In the genomic region with DNA sequence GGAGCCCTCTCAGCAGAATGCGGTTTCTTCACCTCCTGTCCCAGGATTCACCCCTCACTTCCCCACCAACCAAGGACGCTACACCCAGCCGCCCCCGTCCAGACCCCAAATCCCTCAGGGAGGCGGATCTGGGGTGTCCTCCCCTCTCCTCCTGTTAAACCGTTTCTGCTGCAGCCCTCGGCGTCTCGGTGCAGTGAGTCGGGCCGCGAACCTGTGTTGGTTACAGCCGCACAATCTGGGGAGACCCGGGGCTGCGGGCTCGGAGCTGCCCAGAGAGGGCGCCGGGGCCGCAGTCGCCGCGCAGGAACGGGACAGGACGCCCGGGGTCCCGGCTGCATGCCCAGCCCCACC, we compare ENCODE assay signal across 8 cellular contexts. TPM values are rescaled to one million over a fixed set of nuclear protein-coding genes. Genes with fewer than 3 reads are reported as not detected.
DNase-seq lines count a peak whose midpoint lies in the region; ATAC-seq, FAIRE-seq and TF ChIP-seq lines count a peak whose summit lies in the region.
"Not testable (repeated sequence)": the region's sequence is repeated elsewhere in the genome, so short reads cannot be mapped to it uniquely, and the experiment has no call there.

No MANE protein-coding gene starts in this region.

- not testable (repeated sequence) for TF ChIP-seq POLR2A in GM12878 (IDR thresholded peaks at IDR 0.05; ENCODE audit: low read depth, low read length)

- not testable (repeated sequence) for H3K9me3 ChIP-seq in H9 (ENCODE audit: control insufficient read depth, low read depth, low read length); GM12878 (replicated peaks; ENCODE audit: control insufficient read depth, insufficient read depth, low read length); neural progenitor cell (ENCODE audit: low read depth); subcutaneous abdominal adipose tissue (ENCODE audit: control insufficient read depth in 5 of 5, low read length in 5 of 5)
- peaks cover 19% of the 10 kb centered on the region for H3K9me3 ChIP-seq in left ventricle myocardium inferior (replicated peaks)

- H3K4me3 ChIP-seq in KMS-11 (IDR thresholded peaks at IDR 0.05; ENCODE audit: insufficient read depth, low read depth, low read length) = not testable (repeated sequence)
- peak overlapping the region; percentile 74 for H3K4me3 ChIP-seq in GM12878
- peak overlapping the region; percentile 78 for H3K4me3 ChIP-seq in left ventricle myocardium inferior
- peak overlapping the region; percentile 92 for H3K4me3 ChIP-seq in neural progenitor cell
- peak overlapping the region; percentile 66 to 91 (median 88) for H3K4me3 ChIP-seq in subcutaneous abdominal adipose tissue (ENCODE audit: low read depth in 1 of 5, low read length in 5 of 5)

- H3F3A ChIP-seq in neural progenitor cell (ENCODE audit: low read depth) = not testable (repeated sequence)

- not testable (repeated sequence) for H3K23me2 ChIP-seq in H9 (ENCODE audit: insufficient read length, low read depth, low read length, poor library complexity, severe bottlenecking)

- not testable (repeated sequence) for H2BK120ac ChIP-seq in H9 (ENCODE audit: low read depth, low read length, poor library complexity, severe bottlenecking)

- not testable (repeated sequence) for H3K79me1 ChIP-seq in H9 (ENCODE audit: insufficient read depth, low read depth, low read length, poor library complexity, severe bottlenecking)

- not testable (repeated sequence) for H2AFZ ChIP-seq in H9 (ENCODE audit: low read length)
- H2AFZ ChIP-seq in KMS-11 (ENCODE audit: low read depth) (peak overlapping the region; percentile 81), GM12878 (ENCODE audit: control insufficient read depth, low read depth, low read length) (peak overlapping the region; percentile 88), neural progenitor cell (replicated peaks) (peak overlapping the region; percentile 80)

- in situ Hi-C loops in GM12878 (cut with MboI) = not testable (repeated sequence)

- H4K8ac ChIP-seq in H9 (replicated peaks; ENCODE audit: insufficient read length, low read depth, low read length) = not testable (repeated sequence)

- H3K9me3 Mint-ChIP-seq in H9 (peaks cover 26 to 31% of the 10 kb centered on the region in 2 experiments), neural progenitor cell (peaks cover 53% of the 10 kb centered on the region)
- H3K9me3 Mint-ChIP-seq in T-helper 2 cell treated with Interferon-gamma antibody and Interleukin-4, amounts not matched to agents 5 μg/mL and 100 μg/mL, for 36 hours = peaks cover 55% of the 10 kb centered on the region

- not testable (repeated sequence) for TF ChIP-seq CTCF in H9 (conservative IDR thresholded peaks at IDR 0.05); KMS-11 (conservative IDR thresholded peaks at IDR 0.05; ENCODE audit: low read depth, low read length); GM12878 (IDR thresholded peaks at IDR 0.05 in 2 of 3, conservative IDR thresholded peaks at IDR 0.05 in 1 of 3; ENCODE audit: control insufficient read depth in 2 of 3, extremely low read depth in 1 of 3, insufficient read depth in 1 of 3, low read depth in 3 of 3, low read length in 3 of 3); left ventricle myocardium inferior (IDR thresholded peaks at IDR 0.05; ENCODE audit: borderline replicate concordance)
- peak; percentile 20 for TF ChIP-seq CTCF in neural progenitor cell (IDR thresholded peaks at IDR 0.05)

- TF ChIP-seq EP300 in GM12878 (IDR thresholded peaks at IDR 0.05; ENCODE audit: borderline replicate concordance in 1 of 2, control insufficient read depth in 1 of 2, low read depth in 2 of 2, low read length in 2 of 2) = not testable (repeated sequence)

- H3K9ac ChIP-seq in H9 (ENCODE audit: extremely low read depth, insufficient read length, low read length) = peak overlapping the region; percentile 68
- H3K9ac ChIP-seq in KMS-11 = peak overlapping the region; percentile 69
- peak overlapping the region; percentile 58 for H3K9ac ChIP-seq in GM12878 (ENCODE audit: control insufficient read depth, insufficient read depth, low read length)
- peak overlapping the region; percentile 64 for H3K9ac ChIP-seq in neural progenitor cell
- H3K9ac ChIP-seq in subcutaneous abdominal adipose tissue (ENCODE audit: low read length in 5 of 5) = peak overlapping the region in 4 of 5 donors; percentile 71 to 80 (median 72)

- RAD21 ChIA-PET in GM12878 (lab: Charles Lee; ENCODE audit: unreplicated experiment) = interaction anchor here (0.6 to 1.1 kb wide), 2 partner anchors 147 to 355 kb away, joined by 3 read pairs; no protein-coding TSS in a partner anchor

- H3K4me2 ChIP-seq in H9 (ENCODE audit: insufficient read depth, insufficient read length, low read length) (peak overlapping the region; percentile 88), KMS-11 (peak overlapping the region; percentile 71), GM12878 (ENCODE audit: control insufficient read depth, insufficient read depth) (peak overlapping the region; percentile 49), neural progenitor cell (peak overlapping the region; percentile 76)

- no CpG with 5 or more reads among the region's 26 CpGs for WGBS in H9 (ENCODE audit: extremely low coverage, insufficient read length, low lambda C conversion rate)
- 0% methylated on average over 25 of the region's 26 CpGs for WGBS in GM12878 (ENCODE audit: insufficient coverage, insufficient replicate concordance, low lambda C conversion rate, missing lambda C conversion rate)

- H3K27ac ChIP-seq in H9 (ENCODE audit: insufficient read length, low read depth, low read length) = not testable (repeated sequence)
- H3K27ac ChIP-seq in KMS-11 (peak overlapping the region; percentile 58), GM12878 (ENCODE audit: control insufficient read depth, insufficient read depth) (peak overlapping the region; percentile 56), left ventricle myocardium inferior (replicated peaks) (peak overlapping the region; percentile 85), neural progenitor cell (peak overlapping the region; percentile 88), subcutaneous abdominal adipose tissue (ENCODE audit: low read depth, low read length) (peak overlapping the region; percentile 60)

- H2AK5ac ChIP-seq in H9 (ENCODE audit: insufficient read length, low read length) = not testable (repeated sequence)

- CTCF ChIA-PET in GM12878 (lab: Yijun Ruan, JAX) = interaction anchor here (1.0 to 1.6 kb wide), 3 partner anchors 43 to 517 kb away, joined by 3 to 4 read pairs (median 3); a partner anchor contains a TSS

- SMC1A ChIA-PET in GM12878 (lab: Charles Lee; ENCODE audit: uncharacterized antibody, unreplicated experiment) = interaction anchor here (0.7 to 1.3 kb wide), 4 partner anchors 38 to 107 kb away, joined by 3 to 6 read pairs (median 3); a partner anchor contains a TSS

- not testable (repeated sequence) for TF ChIP-seq RAD21 in GM12878 (IDR thresholded peaks at IDR 0.05; ENCODE audit: insufficient read depth, low read depth, low read length)

- H2BK20ac ChIP-seq in H9 (ENCODE audit: low read depth, low read length, poor library complexity, severe bottlenecking) = not testable (repeated sequence)

- not testable (repeated sequence) for H3K4me1 ChIP-seq in H9 (ENCODE audit: insufficient read depth, low read length); KMS-11 (ENCODE audit: low read depth, poor library complexity, severe bottlenecking); GM12878 (ENCODE audit: control insufficient read depth, insufficient read depth, low read length); left ventricle myocardium inferior; neural progenitor cell
- peaks cover 0 to 12% (median 10%) of the 10 kb centered on the region in 5 donors for H3K4me1 ChIP-seq in subcutaneous abdominal adipose tissue (ENCODE audit: control insufficient read depth in 5 of 5, insufficient read depth in 5 of 5, low read length in 5 of 5)

- H2BK12ac ChIP-seq in H9 (ENCODE audit: insufficient read length, low read depth, low read length) = not testable (repeated sequence)

- peak overlapping the region; percentile 71; the same call in 1 of the 2 replicates for H3K14ac ChIP-seq in H9 (ENCODE audit: insufficient read depth, low read length)

- H4K20me1 ChIP-seq in H9 (ENCODE audit: control insufficient read depth, insufficient read depth, insufficient read length); KMS-11 (ENCODE audit: insufficient read depth); GM12878 (ENCODE audit: control insufficient read depth, insufficient read depth); neural progenitor cell (ENCODE audit: low read depth): not testable (repeated sequence)

- not testable (repeated sequence) for H4K5ac ChIP-seq in H9 (ENCODE audit: insufficient read length, low read depth, low read length)

- H3K4me3 Mint-ChIP-seq in H9 (peak overlapping the region; percentile 94 to 99), neural progenitor cell (peak overlapping the region; percentile 99)
- H3K4me3 Mint-ChIP-seq in T-helper 2 cell treated with Interferon-gamma antibody and Interleukin-4, amounts not matched to agents 5 μg/mL and 100 μg/mL, for 36 hours = peak overlapping the region; percentile 87

- H2BK5ac ChIP-seq in H9 (ENCODE audit: insufficient read length, low read length) = not testable (repeated sequence)

- DNase-seq in ELF-1 (ENCODE audit: low read depth, low spot score) (peak; percentile 76), left ventricle myocardium inferior (peak; percentile 18), neural progenitor cell (ENCODE audit: low spot score) (peak; percentile 65)
- not testable (repeated sequence) for DNase-seq in H9; GM12878 (ENCODE audit: low read depth, low spot score)
- peak; percentile 22 for DNase-seq in T-helper 2 cell treated with Interferon-gamma antibody and Interleukin-4, amounts not matched to agents 5 μg/mL and 100 μg/mL, for 36 hours (ENCODE audit: low spot score)

- H3K36me3 ChIP-seq in KMS-11 (ENCODE audit: insufficient read depth); GM12878 (ENCODE audit: control insufficient read depth in 2 of 2, insufficient read depth in 2 of 2, low read length in 1 of 2); left ventricle myocardium inferior; neural progenitor cell; subcutaneous abdominal adipose tissue (ENCODE audit: control insufficient read depth in 5 of 5, insufficient read depth in 5 of 5, low read length in 5 of 5): not testable (repeated sequence)

- H3K4me1 Mint-ChIP-seq in H9 = peaks cover 4 to 11% of the 10 kb centered on the region in 2 experiments; a peak in 3 of 4 replicates
- H3K4me1 Mint-ChIP-seq in T-helper 2 cell treated with Interferon-gamma antibody and Interleukin-4, amounts not matched to agents 5 μg/mL and 100 μg/mL, for 36 hours (ENCODE audit: low read depth); neural progenitor cell: not testable (repeated sequence)

- H3K18ac ChIP-seq in H9 (ENCODE audit: insufficient read length, low read depth, low read length) = not testable (repeated sequence)

- intact Hi-C loops in GM12878 (cut with micrococcal nuclease; ENCODE audit: unreplicated experiment) = loop anchor here (2.0 kb wide), 2 partner anchors 40 to 110 kb away; a partner anchor contains a TSS
- intact Hi-C loops in left ventricle myocardium inferior (cut with micrococcal nuclease) = not testable (repeated sequence)

- not testable (repeated sequence) for H3K79me2 ChIP-seq in H9 (ENCODE audit: insufficient read depth, low read length); KMS-11 (ENCODE audit: insufficient read depth, low read depth); GM12878 (ENCODE audit: control insufficient read depth, insufficient read depth, low read length)
- peaks cover 23% of the 10 kb centered on the region for H3K79me2 ChIP-seq in neural progenitor cell (ENCODE audit: low read depth)

- H2BK15ac ChIP-seq in H9 (ENCODE audit: low read depth, low read length) = not testable (repeated sequence)

- not testable (repeated sequence) for H3K27me3 Mint-ChIP-seq in H9 (ENCODE audit: low read depth); T-helper 2 cell treated with Interferon-gamma antibody and Interleukin-4, amounts not matched to agents 5 μg/mL and 100 μg/mL, for 36 hours (ENCODE audit: low read depth); neural progenitor cell (ENCODE audit: insufficient read depth, low read depth)

- not testable (repeated sequence) for FAIRE-seq in GM12878 (lab: Jason Lieb, UNC)

- ATAC-seq in GM12878 = peak; percentile 65

- H3T11ph ChIP-seq in H9 (ENCODE audit: low read length) = not testable (repeated sequence)

- H3K56ac ChIP-seq in H9 (ENCODE audit: insufficient read length, low read depth, low read length) = not testable (repeated sequence)

- not testable (repeated sequence) for BruUV-seq in GM12878 (replicated peaks; lab: Mats Ljungman, UMichigan)

- POLR2A ChIA-PET in GM12878 (lab: Charles Lee) = interaction anchor here (0.8 to 1.1 kb wide), 2 partner anchors 38 to 107 kb away, joined by 3 to 4 read pairs; a partner anchor contains a TSS

- not testable (repeated sequence) for H3K4ac ChIP-seq in H9 (ENCODE audit: low read depth, low read length)

- H4K91ac ChIP-seq in H9 (ENCODE audit: insufficient read length, low read depth, low read length) = not testable (repeated sequence)

- H3K27me3 ChIP-seq in H9 (ENCODE audit: insufficient read depth, low read length); KMS-11 (ENCODE audit: insufficient read depth, low read depth); GM12878 (replicated peaks in 1 of 2; ENCODE audit: control insufficient read depth in 2 of 2, insufficient read depth in 2 of 2, low read length in 1 of 2); left ventricle myocardium inferior (ENCODE audit: low read depth); neural progenitor cell; subcutaneous abdominal adipose tissue (ENCODE audit: control insufficient read depth in 5 of 5, insufficient read depth in 4 of 5, low read length in 5 of 5): not testable (repeated sequence)

- H3K36me3 Mint-ChIP-seq in H9 (ENCODE audit: insufficient read depth in 1 of 3, low read depth in 3 of 3) (peaks cover 3 to 16% (median 9%) of the 10 kb centered on the region in 3 experiments), neural progenitor cell (peaks cover 18% of the 10 kb centered on the region)
- H3K36me3 Mint-ChIP-seq in T-helper 2 cell treated with Interferon-gamma antibody and Interleukin-4, amounts not matched to agents 5 μg/mL and 100 μg/mL, for 36 hours (ENCODE audit: low read depth) = peaks cover 25% of the 10 kb centered on the region

- not testable (repeated sequence) for H3K23ac ChIP-seq in H9 (ENCODE audit: insufficient read length, low read depth, low read length)

- H3K27ac Mint-ChIP-seq in H9 = peak overlapping the region; percentile 77 to 97 (median 94); a peak in 5 of 7 replicates
- H3K27ac Mint-ChIP-seq in T-helper 2 cell treated with Interferon-gamma antibody and Interleukin-4, amounts not matched to agents 5 μg/mL and 100 μg/mL, for 36 hours = peak overlapping the region; percentile 77
- peak overlapping the region; percentile 72 for H3K27ac Mint-ChIP-seq in neural progenitor cell

RNA-seq across cellular contexts. Expression of a gene that starts 0.4 kb away (rescaled TPM):
- total RNA-seq in H9 (2021) = 9.4 TPM in 2 replicates
- 24.1 and 25.2 TPM in 2 replicates for total RNA-seq in GM12878 (2013; cell fraction: nucleolus; rRNA removed)
- total RNA-seq in GM12878 (2014; rRNA removed) = 3.6 and 4.0 TPM in 2 replicates
- 5.8 and 6.0 TPM in 2 replicates for total RNA-seq in GM12878 (2014; rRNA removed; fragmentation: Illumina TruSeq; extraction: Trizol)
- 3.9 and 4.2 TPM in 2 replicates for total RNA-seq in GM12878 (2021)
- polyA plus RNA-seq in GM12878 (2011; ENCODE audit: low read depth) = 0.92 TPM
- polyA plus RNA-seq in GM12878 (2011; rRNA removed) = 9.1 and 14.2 TPM in 2 replicates
- 3.1 and 3.2 TPM in 2 replicates for polyA plus RNA-seq in GM12878 (2011; cell fraction: cytosol; rRNA removed)
- polyA plus RNA-seq in GM12878 (2011; cell fraction: nucleus; rRNA removed) = 6.1 and 6.9 TPM in 2 replicates
- 1.2 and 1.9 TPM in 2 replicates for polyA plus RNA-seq in GM12878 (2012)
- polyA plus RNA-seq in GM12878 (2014; fragmentation: Illumina TruSeq; extraction: Trizol) = 3.4 and 4.1 TPM in 2 replicates
- 1 to 10 TPM; 3.0 to 4.5 TPM for polyA plus RNA-seq in GM12878 (2014; fragmentation: Nextera tagmentation; extraction: Ambion mirVana)
- polyA plus RNA-seq in GM12878 (2014; rRNA removed) = 1.8 and 2.1 TPM in 2 replicates
- 1 to 10 TPM; 3.0 to 4.1 TPM for polyA plus RNA-seq in GM12878 (2016; fragmentation: Nextera tagmentation; extraction: Ambion mirVana)
- polyA minus RNA-seq in GM12878 (2011; rRNA and poly(A)+ RNA removed) = 10.4 and 15.9 TPM in 2 replicates
- 4.8 and 6.0 TPM in 2 replicates for polyA minus RNA-seq in GM12878 (2011; cell fraction: cytosol; rRNA and poly(A)+ RNA removed)
- polyA minus RNA-seq in GM12878 (2011; cell fraction: nucleus; rRNA and poly(A)+ RNA removed) = 8.0 and 11.5 TPM in 2 replicates
- 2.3 TPM for total RNA-seq in left ventricle myocardium inferior
- 15.8 and 18.9 TPM in 2 replicates for total RNA-seq in neural progenitor cell (ENCODE audit: low replicate concordance)

RNA-seq across cellular contexts. Expression of a gene that starts 39.3 kb away (rescaled TPM):
- total RNA-seq in H9 (2021) (4.1 and 5.2 TPM in 2 replicates), GM12878 (2014; rRNA removed) (3.2 and 4.3 TPM in 2 replicates), GM12878 (2014; rRNA removed; fragmentation: Illumina TruSeq; extraction: Trizol) (4.5 and 4.7 TPM in 2 replicates), GM12878 (2021) (3.1 and 3.5 TPM in 2 replicates), left ventricle myocardium inferior (2.0 TPM), neural progenitor cell (ENCODE audit: low replicate concordance) (7.0 and 8.7 TPM in 2 replicates)
- total RNA-seq in GM12878 (2013; cell fraction: nucleolus; rRNA removed) = 25.5 and 27.5 TPM in 2 replicates
- 1.7 TPM for polyA plus RNA-seq in GM12878 (2011; ENCODE audit: low read depth)
- polyA plus RNA-seq in GM12878 (2011; rRNA removed) (9.2 and 13.8 TPM in 2 replicates), GM12878 (2014; fragmentation: Illumina TruSeq; extraction: Trizol) (2.5 and 2.6 TPM in 2 replicates), GM12878 (2014; fragmentation: Nextera tagmentation; extraction: Ambion mirVana) (1 to 10 TPM; 1.5 to 2.0 TPM), GM12878 (2014; rRNA removed) (2.1 and 2.3 TPM in 2 replicates), GM12878 (2016; fragmentation: Nextera tagmentation; extraction: Ambion mirVana) (1 to 10 TPM; 2.9 to 3.3 TPM)
- polyA plus RNA-seq in GM12878 (2011; cell fraction: cytosol; rRNA removed) = 3.3 and 3.7 TPM in 2 replicates
- 7.8 and 8.7 TPM in 2 replicates for polyA plus RNA-seq in GM12878 (2011; cell fraction: nucleus; rRNA removed)
- polyA plus RNA-seq in GM12878 (2012) = 2.3 and 2.7 TPM in 2 replicates
- polyA minus RNA-seq in GM12878 (2011; rRNA and poly(A)+ RNA removed) = 9.7 and 14.0 TPM in 2 replicates
- 3.5 and 4.8 TPM in 2 replicates for polyA minus RNA-seq in GM12878 (2011; cell fraction: cytosol; rRNA and poly(A)+ RNA removed)
- 10.4 and 12.6 TPM in 2 replicates for polyA minus RNA-seq in GM12878 (2011; cell fraction: nucleus; rRNA and poly(A)+ RNA removed)

RNA-seq across cellular contexts. Expression of a gene that starts 44.2 kb away (rescaled TPM):
- 2.1 and 3.8 TPM in 2 replicates for total RNA-seq in H9 (2021)
- total RNA-seq in GM12878 (2013; cell fraction: nucleolus; rRNA removed) = 8.1 and 10.1 TPM in 2 replicates
- total RNA-seq in GM12878 (2014; rRNA removed) = 1.5 and 2.5 TPM in 2 replicates
- 2.3 and 2.5 TPM in 2 replicates for total RNA-seq in GM12878 (2014; rRNA removed; fragmentation: Illumina TruSeq; extraction: Trizol)
- total RNA-seq in GM12878 (2021) = 1.3 and 1.7 TPM in 2 replicates
- 0.97 TPM for polyA plus RNA-seq in GM12878 (2011; ENCODE audit: low read depth)
- polyA plus RNA-seq in GM12878 (2011; rRNA removed) = 1.9 and 3.1 TPM in 2 replicates
- 0.80 and 1.2 TPM in 2 replicates for polyA plus RNA-seq in GM12878 (2011; cell fraction: cytosol; rRNA removed)
- 0.75 and 0.91 TPM in 2 replicates for polyA plus RNA-seq in GM12878 (2011; cell fraction: nucleus; rRNA removed)
- 0.65 and 1.1 TPM in 2 replicates for polyA plus RNA-seq in GM12878 (2012)
- 0.57 and 1.00 TPM in 2 replicates for polyA plus RNA-seq in GM12878 (2014; fragmentation: Illumina TruSeq; extraction: Trizol)
- polyA plus RNA-seq in GM12878 (2014; fragmentation: Nextera tagmentation; extraction: Ambion mirVana) = under 1 TPM; 0.27 to 0.56 TPM
- polyA plus RNA-seq in GM12878 (2014; rRNA removed) = 0.63 and 1.5 TPM in 2 replicates
- 1 to 10 TPM in 1 of 2 experiments, under 1 TPM in 1; 0.75 to 1.7 TPM for polyA plus RNA-seq in GM12878 (2016; fragmentation: Nextera tagmentation; extraction: Ambion mirVana)
- 3.2 and 3.4 TPM in 2 replicates for polyA minus RNA-seq in GM12878 (2011; rRNA and poly(A)+ RNA removed)
- polyA minus RNA-seq in GM12878 (2011; cell fraction: cytosol; rRNA and poly(A)+ RNA removed) = 0.80 and 1.2 TPM in 2 replicates
- 1.8 and 2.2 TPM in 2 replicates for polyA minus RNA-seq in GM12878 (2011; cell fraction: nucleus; rRNA and poly(A)+ RNA removed)
- 1.1 TPM for total RNA-seq in left ventricle myocardium inferior
- total RNA-seq in neural progenitor cell (ENCODE audit: low replicate concordance) = 10.9 and 14.6 TPM in 2 replicates
